ENCODE assay signal across 17 cellular contexts in the genomic region with DNA sequence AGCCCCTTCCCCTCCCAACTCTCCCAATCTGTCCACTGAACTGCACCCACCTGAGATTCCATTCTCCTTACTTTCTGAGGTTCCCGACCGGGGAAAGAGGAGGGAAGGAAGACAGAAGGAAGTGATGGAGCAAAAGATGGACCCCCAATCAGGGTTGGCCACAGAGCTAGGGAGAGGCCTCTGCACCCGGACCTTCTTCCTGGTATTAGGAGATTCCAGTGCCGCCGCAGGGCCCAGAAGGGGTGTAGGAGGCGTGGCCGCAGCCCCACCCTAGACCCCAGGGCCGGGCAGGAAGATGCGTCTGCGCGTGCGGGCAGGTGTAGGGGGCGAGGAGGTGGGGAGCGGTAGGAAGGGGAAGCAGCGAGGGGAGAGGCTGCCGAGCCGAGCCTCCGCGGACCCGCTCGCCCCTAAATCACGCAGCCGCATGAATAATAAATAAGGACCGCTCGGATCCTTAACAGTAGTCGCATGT.
"Had no signal": no experiment of that assay in that cellular context is flagged by ENCODE, and none has a peak within 500 bp of the region (broad histone marks: within the 10 kb centered on the region; RNA-seq: fewer than 3 reads in every experiment).

No MANE protein-coding gene starts in this region.

- H2AFZ ChIP-seq: hepatocyte had no signal

- H3K4me3 ChIP-seq: hepatocyte, skin epidermis, tibial nerve had no signal

- DNase-seq: activated B cell treated with CpG ODN at 0.5 μM for 24 hours; activated CD4-positive, alpha-beta T cell treated with anti-CD3 and anti-CD28 coated beads, Interleukin-2, amount 10 ng/mL, durations not matched to agents 7 days and 5 days; activated naive CD4-positive, alpha-beta T cell treated with anti-CD3 and anti-CD28 coated beads for 36 hours; activated T-cell treated with anti-CD3 and anti-CD28 coated beads, Interleukin-2, amount 50 U/mL, for 1 hour; dermis blood vessel endothelial cell; effector memory CD8-positive, alpha-beta T cell; erythroblast; left cardiac atrium; naive thymus-derived CD8-positive, alpha-beta T cell; posterior cingulate gyrus; stimulated activated CD4-positive, alpha-beta T cell treated with anti-CD3 and anti-CD28 coated beads, Interleukin-15, amount 100 ng/mL, for 24 hours; stimulated activated CD4-positive, alpha-beta T cell treated with anti-CD3 and anti-CD28 coated beads, Interleukin-4, amount 100 ng/mL, for 1 hour; stimulated activated naive B cell treated with anti-CD40 and anti-IgM and Interleukin-4, amounts not matched to agents 10 μg/mL and 1 μg/mL and 100 μg/mL, for 72 hours had no signal

- H3K27ac ChIP-seq: hepatocyte, neutrophil, skin epidermis, tibial nerve had no signal

- ATAC-seq: effector memory CD8-positive, alpha-beta T cell; left cardiac atrium had no signal

- H3K79me2 ChIP-seq: hepatocyte had no signal

- H3K36me3 ChIP-seq: neutrophil, tibial nerve had no signal

- H3K4me1 ChIP-seq: tibial nerve had no signal

- H3K9me3 ChIP-seq: neutrophil had no signal

- H3K4me2 ChIP-seq: hepatocyte had no signal
